ENCODE assay signal across 9 cellular contexts in genomic region chr15:67068724-67069400, GRCh38. TPM values are rescaled to one million over a fixed set of nuclear protein-coding genes. Genes with fewer than 3 reads are reported as not detected.
DNase-seq lines count a peak whose midpoint lies in the region; ATAC-seq and TF ChIP-seq lines count a peak whose summit lies in the region.
"Had no signal": no experiment of that assay in that cellular context is flagged by ENCODE, and none has a peak within 500 bp of the region (broad histone marks: within the 10 kb centered on the region; RNA-seq: fewer than 3 reads in every experiment).

No MANE protein-coding gene starts in this region.

- H3K36me3 ChIP-seq in right atrium auricular region (peaks cover 6% of the 10 kb centered on the region), vagina (no peaks in the 10 kb centered on the region)

- H3K9me3 ChIP-seq in right atrium auricular region (no peaks in the 10 kb centered on the region), vagina (no peaks in the 10 kb centered on the region)
- H3K9me3 ChIP-seq: testis had no signal

- H3K4me3 ChIP-seq in right atrium auricular region (peak overlapping the region in 1 of 2 donors; percentile 87), vagina (peak overlapping the region; percentile 89 to 93)

- H3K27me3 Mint-ChIP-seq in activated naive CD8-positive, alpha-beta T cell treated with anti-CD3 and anti-CD28 coated beads, Interleukin-2, amount 50 U/mL, for 24 hours, result peaks cover 6% of the 10 kb centered on the region
- no peaks in the 10 kb centered on the region for H3K27me3 Mint-ChIP-seq in memory B cell

- peak overlapping the region; percentile 88 for H3K4me3 Mint-ChIP-seq in activated naive CD8-positive, alpha-beta T cell treated with anti-CD3 and anti-CD28 coated beads, Interleukin-2, amount 50 U/mL, for 24 hours
- peak overlapping the region; percentile 98 for H3K4me3 Mint-ChIP-seq in memory B cell

- no peak for TF ChIP-seq POLR2A in vagina (IDR thresholded peaks at IDR 0.05)

- peaks cover 69% of the 10 kb centered on the region for H3K4me1 Mint-ChIP-seq in activated naive CD8-positive, alpha-beta T cell treated with anti-CD3 and anti-CD28 coated beads, Interleukin-2, amount 50 U/mL, for 24 hours
- H3K4me1 Mint-ChIP-seq in memory B cell, result peaks cover 50% of the 10 kb centered on the region

- H3K27ac Mint-ChIP-seq in activated naive CD8-positive, alpha-beta T cell treated with anti-CD3 and anti-CD28 coated beads, Interleukin-2, amount 50 U/mL, for 24 hours, result peak overlapping the region; percentile 77
- H3K27ac Mint-ChIP-seq in memory B cell, result peak overlapping the region; percentile 77

- ATAC-seq in activated naive CD8-positive, alpha-beta T cell treated with anti-CD3 and anti-CD28 coated beads, Interleukin-2, amount 50 U/mL, for 24 hours, result peak; percentile 58
- ATAC-seq in memory B cell (ENCODE audit: low read depth), result no peak

- peaks cover 6% of the 10 kb centered on the region for H3K36me3 Mint-ChIP-seq in activated naive CD8-positive, alpha-beta T cell treated with anti-CD3 and anti-CD28 coated beads, Interleukin-2, amount 50 U/mL, for 24 hours (ENCODE audit: low read depth)
- peaks cover 18% of the 10 kb centered on the region for H3K36me3 Mint-ChIP-seq in memory B cell

- H3K4me1 ChIP-seq in right atrium auricular region, result peaks cover 0 to 64% of the 10 kb centered on the region in 2 donors
- peaks cover 62% of the 10 kb centered on the region for H3K4me1 ChIP-seq in vagina

- H3K27ac ChIP-seq in right atrium auricular region (peak overlapping the region; percentile 91 to 96), vagina (peak overlapping the region; percentile 92)

- H3K27me3 ChIP-seq in right atrium auricular region (no peaks in the 10 kb centered on the region), vagina (no peaks in the 10 kb centered on the region)
- H3K27me3 ChIP-seq: testis had no signal

- intact Hi-C loops in cardiac septum (cut with DNase I), result loop anchor here (1.0 to 10.0 kb wide), 2 partner anchors 18 to 186 kb away; partner anchors contain the start of genes AAGAB and IQCH
- intact Hi-C loops in vagina (cut with DNase I), result loop anchor here (5.0 to 10.0 kb wide), 3 partner anchors 52 to 186 kb away; partner anchors contain the start of genes AAGAB and IQCH

- H3K9me3 Mint-ChIP-seq in activated naive CD8-positive, alpha-beta T cell treated with anti-CD3 and anti-CD28 coated beads, Interleukin-2, amount 50 U/mL, for 24 hours, result no peaks in the 10 kb centered on the region
- no peaks in the 10 kb centered on the region for H3K9me3 Mint-ChIP-seq in memory B cell

- DNase-seq in right atrium auricular region (ENCODE audit: low spot score) (no peak), cardiac septum (ENCODE audit: low spot score) (no peak), memory B cell (ENCODE audit: low spot score in 2 of 2) (no peak), vagina (ENCODE audit: extremely low spot score in 2 of 2) (no peak), superior temporal gyrus (ENCODE audit: extremely low spot score) (no peak), NCI-H446 (lab: John Stamatoyannopoulos, UW) (no peak)
- DNase-seq in activated naive CD8-positive, alpha-beta T cell treated with anti-CD3 and anti-CD28 coated beads, Interleukin-2, amount 50 U/mL, for 24 hours, result peak; percentile 38
- no peak for DNase-seq in effector CD4-positive, alpha-beta T cell
- DNase-seq: testis had no signal

- TF ChIP-seq CTCF in right atrium auricular region (IDR thresholded peaks at IDR 0.05) (no peak), vagina (IDR thresholded peaks at IDR 0.05) (no peak)

RNA-seq across cellular contexts. Expression of gene SMAD3, which starts 3.5 kb away (rescaled TPM):
- 10 to 100 TPM; 20.8 to 37.8 TPM for total RNA-seq in right atrium auricular region
- total RNA-seq in cardiac septum, result 18.4 TPM
- 53.5 TPM for total RNA-seq in vagina
